Comparison of ENCODE assay signal across 9 cellular contexts in genomic region chr14:104149617-104150141, GRCh38. TPM values are rescaled to one million over a fixed set of nuclear protein-coding genes. Genes with fewer than 3 reads are reported as not detected.
A peak's percentile ranks its signal among the peaks of the same experiment; 100 is the strongest.
DNase-seq lines count a peak whose midpoint lies in the region; ATAC-seq and TF ChIP-seq lines count a peak whose summit lies in the region.
"Had no signal": no experiment of that assay in that cellular context is flagged by ENCODE, and none has a peak within 500 bp of the region (broad histone marks: within the 10 kb centered on the region; RNA-seq: fewer than 3 reads in every experiment).

No MANE protein-coding gene starts in this region.

- H3K4me3 Mint-ChIP-seq in activated naive CD8-positive, alpha-beta T cell treated with anti-CD3 and anti-CD28 coated beads for 36 hours, result no peak overlapping the region

- H3K27me3 ChIP-seq in BE2C (no peaks in the 10 kb centered on the region), HUES64 (ENCODE audit: insufficient read depth, low read length) (no peaks in the 10 kb centered on the region)

- 2% methylated on average over 11 of the region's 13 CpGs for WGBS in HUES64

- H3K36me3 ChIP-seq in BE2C (peaks cover 75% of the 10 kb centered on the region), HUES64 (ENCODE audit: insufficient read depth, low read length) (peaks cover 10% of the 10 kb centered on the region)

- no peak for TF ChIP-seq CTCF in BE2C (IDR thresholded peaks at IDR 0.05; ENCODE audit: low read depth, low read length)

- H3K27ac Mint-ChIP-seq in activated naive CD8-positive, alpha-beta T cell treated with anti-CD3 and anti-CD28 coated beads for 36 hours, result no peak overlapping the region

- peak overlapping the region; percentile 90 for H3K27ac ChIP-seq in HUES64 (ENCODE audit: low read depth, low read length)

- H3K4me3 ChIP-seq in BE2C (ENCODE audit: low read depth, low read length) (peak overlapping the region; percentile 29), HUES64 (ENCODE audit: low read length) (no peak overlapping the region; the same call in 1 of the 2 replicates)

- H3K36me3 Mint-ChIP-seq in activated naive CD8-positive, alpha-beta T cell treated with anti-CD3 and anti-CD28 coated beads for 36 hours, result no peaks in the 10 kb centered on the region

- peaks cover 4% of the 10 kb centered on the region for H3K27me3 Mint-ChIP-seq in activated naive CD8-positive, alpha-beta T cell treated with anti-CD3 and anti-CD28 coated beads for 36 hours

- H3K4me1 Mint-ChIP-seq in activated naive CD8-positive, alpha-beta T cell treated with anti-CD3 and anti-CD28 coated beads for 36 hours, result peaks cover 1% of the 10 kb centered on the region

- DNase-seq in BE2C, result peak; percentile 91
- DNase-seq in activated naive CD8-positive, alpha-beta T cell treated with anti-CD3 and anti-CD28 coated beads for 36 hours, result peak; percentile 64
- peak; percentile 47 for DNase-seq in iris pigment epithelial cell (ENCODE audit: low read depth)
- DNase-seq in HuH-7.5 (ENCODE audit: low spot score), result no peak
- DNase-seq in globus pallidus (ENCODE audit: low spot score), result no peak
- DNase-seq: hippocampal formation had no signal

- H3K9me3 Mint-ChIP-seq in activated naive CD8-positive, alpha-beta T cell treated with anti-CD3 and anti-CD28 coated beads for 36 hours, result no peaks in the 10 kb centered on the region

- peak overlapping the region; percentile 33; the same call in 1 of the 2 replicates for H3K9ac ChIP-seq in HUES64 (ENCODE audit: low read depth, low read length)

- H3K4me1 ChIP-seq in BE2C (peaks cover 73% of the 10 kb centered on the region), HUES64 (ENCODE audit: insufficient read depth, low read length) (peaks cover 23% of the 10 kb centered on the region)

- H3K9me3 ChIP-seq in BE2C, result no peaks in the 10 kb centered on the region
- no peaks in the 10 kb centered on the region for H3K9me3 ChIP-seq in HUES64 (ENCODE audit: insufficient read depth, low read depth, low read length)

- ATAC-seq in GM21786 (IDR thresholded peaks at IDR 0.05; ENCODE audit: unreplicated experiment) (no peak), HG03039 (IDR thresholded peaks at IDR 0.05; ENCODE audit: unreplicated experiment) (no peak)

RNA-seq across cellular contexts. Expression of gene KIF26A, which starts 11.3 kb away (rescaled TPM):
- polyA plus RNA-seq in BE2C (2012; ENCODE audit: insufficient read depth, insufficient read length, low read depth), result 87.1 TPM
- 27.0 TPM for polyA plus RNA-seq in HUES64 (2013, experiment 1 of 2)
- 21.0 TPM for polyA plus RNA-seq in HUES64 (2013, experiment 2 of 2)
- under 1 TPM; 0.89 to 0.94 TPM for total RNA-seq in activated naive CD8-positive, alpha-beta T cell treated with anti-CD3 and anti-CD28 coated beads for 36 hours

Comparison
In these comparisons a context has a peak if more than half of its experiments do, and no peak if none do; other contexts are left out.
1. DNase-seq: peak in BE2C (single experiment), activated naive CD8-positive, alpha-beta T cell treated with anti-CD3 and anti-CD28 coated beads for 36 hours (single experiment) and iris pigment epithelial cell (single experiment); none in HuH-7.5 (single experiment) and globus pallidus (single experiment).